ENCODE assay signal across 27 cellular contexts in genomic region chr17:63041722-63042121, GRCh38.
DNase-seq lines count a peak whose midpoint lies in the region; ATAC-seq, FAIRE-seq and TF ChIP-seq lines count a peak whose summit lies in the region.
"Had no signal": no experiment of that assay in that cellular context is flagged by ENCODE, and none has a peak within 500 bp of the region (broad histone marks: within the 10 kb centered on the region; RNA-seq: fewer than 3 reads in every experiment).

No MANE protein-coding gene starts in this region.

- H3K27ac Mint-ChIP-seq in activated naive CD4-positive, alpha-beta T cell treated with anti-CD3 and anti-CD28 coated beads, Interleukin-2, amount 50 U/mL, for 72 hours: no peak overlapping the region
- H3K27ac Mint-ChIP-seq: activated B cell treated with CpG ODN at 0.5 μM for 24 hours; activated naive CD8-positive, alpha-beta T cell treated with anti-CD3 and anti-CD28 coated beads, Interleukin-2, amount 10 ng/mL, durations not matched to agents 7 days and 5 days; IgD-negative memory B cell; natural killer cell treated with Interleukin-12 subunit alpha and Interleukin-12 subunit beta and Interleukin-15 and Interleukin-18, amount 100 ng/mL, for 72 hours had no signal

- no peak for ATAC-seq in GM19023 (IDR thresholded peaks at IDR 0.05; ENCODE audit: unreplicated experiment)
- ATAC-seq in activated naive CD4-positive, alpha-beta T cell treated with anti-CD3 and anti-CD28 coated beads, Interleukin-2, amount 50 U/mL, for 72 hours: no peak
- ATAC-seq: body of pancreas; natural killer cell treated with Interleukin-12 subunit alpha and Interleukin-12 subunit beta and Interleukin-15 and Interleukin-18, amount 100 ng/mL, for 72 hours; SK-N-SH treated with all-trans-retinoic acid at 6 μM for 48 hours had no signal

- intact Hi-C loops in dorsolateral prefrontal cortex (cut with DNase I): no loop called here

- H3K4me3 ChIP-seq in dorsolateral prefrontal cortex: peak overlapping the region in 54 of 59 donors; percentile 0 to 56 (median 34)
- H3K4me3 ChIP-seq: BLaER1 treated with 17β-estradiol and CSF1 and Interleukin-3, amounts not matched to agents 10 nM and 100 nM; body of pancreas; MG63; prostate gland had no signal

- DNase-seq in COLO668 (lab: John Stamatoyannopoulos, UW; ENCODE audit: unreplicated experiment) (peak; percentile 7), NCI-H1436 (lab: John Stamatoyannopoulos, UW) (peak; percentile 37), NCI-H510A (lab: John Stamatoyannopoulos, UW) (peak; percentile 19), dorsolateral prefrontal cortex (no peak), GM13977 (ENCODE audit: low spot score) (no peak), GM19239 (ENCODE audit: insufficient read length, low spot score) (no peak)
- no peak for DNase-seq in activated naive CD4-positive, alpha-beta T cell treated with anti-CD3 and anti-CD28 coated beads, Interleukin-2, amount 50 U/mL, for 72 hours (ENCODE audit: low spot score in 2 of 2)
- DNase-seq: activated B cell treated with CpG ODN at 0.5 μM for 24 hours; activated CD8-positive, alpha-beta memory T cell treated with anti-CD3 and anti-CD28 coated beads for 24 hours; activated naive CD8-positive, alpha-beta T cell treated with anti-CD3 and anti-CD28 coated beads, Interleukin-2, amount 10 ng/mL, durations not matched to agents 7 days and 5 days; body of pancreas; cortex of kidney; DMS79; foreskin melanocyte; kidney glomerular epithelial cell; mesendoderm; MG63; NCI-H2107; NK-92 treated with Interleukin-12 subunit alpha and Interleukin-12 subunit beta, amount 100 ng/mL, for 24 hours; T-helper 9 cell had no signal

- in situ Hi-C loops in GM13977 (cut with MboI; ENCODE audit: low pct_unique_long_range_greater_than_20kb, low sequenced_read_pairs, unreplicated experiment): no loop called here

- H3K9me3 Mint-ChIP-seq in activated naive CD4-positive, alpha-beta T cell treated with anti-CD3 and anti-CD28 coated beads, Interleukin-2, amount 50 U/mL, for 72 hours: no peaks in the 10 kb centered on the region
- H3K9me3 Mint-ChIP-seq: activated B cell treated with CpG ODN at 0.5 μM for 24 hours; activated naive CD8-positive, alpha-beta T cell treated with anti-CD3 and anti-CD28 coated beads, Interleukin-2, amount 10 ng/mL, durations not matched to agents 7 days and 5 days; natural killer cell treated with Interleukin-12 subunit alpha and Interleukin-12 subunit beta and Interleukin-15 and Interleukin-18, amount 100 ng/mL, for 72 hours had no signal

- no peak for FAIRE-seq in GM19239 (lab: Jason Lieb, UNC)

- no peaks in the 10 kb centered on the region for H3K27me3 ChIP-seq in dorsolateral prefrontal cortex
- H3K27me3 ChIP-seq: BLaER1 treated with 17β-estradiol and CSF1 and Interleukin-3, amounts not matched to agents 10 nM and 100 nM; body of pancreas; MG63 had no signal

- peak overlapping the region in 14 of 59 donors; percentile 2 to 66 (median 22) for H3K27ac ChIP-seq in dorsolateral prefrontal cortex
- H3K27ac ChIP-seq: BLaER1 treated with 17β-estradiol and CSF1 and Interleukin-3, amounts not matched to agents 10 nM and 100 nM; body of pancreas; HL-60; prostate gland had no signal

- H3K36me3 Mint-ChIP-seq in activated naive CD4-positive, alpha-beta T cell treated with anti-CD3 and anti-CD28 coated beads, Interleukin-2, amount 50 U/mL, for 72 hours: no peaks in the 10 kb centered on the region
- H3K36me3 Mint-ChIP-seq: activated naive CD8-positive, alpha-beta T cell treated with anti-CD3 and anti-CD28 coated beads, Interleukin-2, amount 10 ng/mL, durations not matched to agents 7 days and 5 days; IgD-negative memory B cell; natural killer cell treated with Interleukin-12 subunit alpha and Interleukin-12 subunit beta and Interleukin-15 and Interleukin-18, amount 100 ng/mL, for 72 hours had no signal

- TF ChIP-seq CTCF in dorsolateral prefrontal cortex (IDR thresholded peaks at IDR 0.05 in 54 of 56, conservative IDR thresholded peaks at IDR 0.05 in 2 of 56; ENCODE audit: low read depth in 1 of 56, partially characterized antibody in 56 of 56) (no peak), GM13977 (IDR thresholded peaks at IDR 0.05; ENCODE audit: extremely low read depth, insufficient read depth, missing control alignments) (no peak)

Comparison
In these comparisons a context has a peak if more than half of its experiments do, and no peak if none do; other contexts are left out.
1. DNase-seq: peak in COLO668 (single experiment), NCI-H1436 (single experiment) and NCI-H510A (single experiment); none in dorsolateral prefrontal cortex (0 of 10), activated naive CD4-positive, alpha-beta T cell treated with anti-CD3 and anti-CD28 coated beads, Interleukin-2, amount 50 U/mL, for 72 hours (0 of 2), GM13977 (single experiment) and GM19239 (single experiment).